8 cellular contexts compared by ENCODE assay signal in the genomic region with DNA sequence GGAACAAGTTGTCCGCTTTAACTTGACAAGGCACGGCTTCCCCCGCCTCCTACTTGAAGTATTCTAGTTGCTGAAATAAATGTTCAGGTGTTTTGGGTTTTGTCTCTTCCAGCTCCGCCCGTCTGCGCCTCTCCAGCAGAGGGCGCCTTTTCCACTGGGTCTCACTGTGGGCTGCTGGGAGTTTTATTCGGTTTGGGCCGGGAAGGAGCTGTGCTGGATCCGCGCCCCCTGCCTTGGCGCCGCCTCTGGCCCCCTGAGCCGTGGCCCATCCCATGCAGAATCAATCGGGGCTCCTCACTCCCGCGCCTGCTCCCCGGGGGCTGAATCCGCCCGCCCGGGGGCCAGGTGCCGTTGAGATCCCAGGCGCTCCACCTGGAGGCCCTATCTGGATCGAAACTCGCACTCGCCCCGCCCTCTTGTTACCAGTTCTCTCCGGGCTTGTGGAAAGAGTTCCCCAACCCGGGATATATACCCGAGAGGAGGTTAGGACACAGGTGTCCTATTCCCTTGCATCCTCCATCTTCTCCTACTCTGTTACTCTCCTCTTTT. TPM values are rescaled to one million over a fixed set of nuclear protein-coding genes. Genes with fewer than 3 reads are reported as not detected.
DNase-seq lines count a peak whose midpoint lies in the region; ATAC-seq and TF ChIP-seq lines count a peak whose summit lies in the region.

No MANE protein-coding gene starts in this region.

- H3K27ac ChIP-seq in Peyer's patch (no peak overlapping the region), rectal smooth muscle tissue (ENCODE audit: low read depth, low read length) (no peak overlapping the region)

- DNase-seq in NK-92 treated with Interleukin-12 subunit alpha and Interleukin-12 subunit beta, amount 100 ng/mL, for 24 hours (lab: John Stamatoyannopoulos, UW), result peak; percentile 5
- no peak for DNase-seq in NK-92 (lab: John Stamatoyannopoulos, UW; ENCODE audit: unreplicated experiment)
- DNase-seq in Peyer's patch, result peak; percentile 33 to 86 (median 85)
- peak; percentile 85 for DNase-seq in activated effector memory CD4-positive, alpha-beta T cell treated with anti-CD3 and anti-CD28 coated beads, Interleukin-2, amount 50 U/mL, for 16 hours
- DNase-seq in globus pallidus (ENCODE audit: low spot score), result peak; percentile 7
- no peak for DNase-seq in NCI-H510A (lab: John Stamatoyannopoulos, UW)

- no peaks in the 10 kb centered on the region for H3K9me3 ChIP-seq in Peyer's patch

- H3K36me3 ChIP-seq in Peyer's patch (no peaks in the 10 kb centered on the region), rectal smooth muscle tissue (ENCODE audit: control insufficient read depth, insufficient read depth, low read length) (no peaks in the 10 kb centered on the region)

- ATAC-seq in HG03432 (IDR thresholded peaks at IDR 0.05; ENCODE audit: unreplicated experiment), result peak; percentile 90

- peak; percentile 6 to 86 (median 71) for TF ChIP-seq CTCF in Peyer's patch (IDR thresholded peaks at IDR 0.05)

- TF ChIP-seq POLR2A in Peyer's patch (IDR thresholded peaks at IDR 0.05), result no peak

- no peak overlapping the region for H3K9ac ChIP-seq in rectal smooth muscle tissue (ENCODE audit: low read length)

- H3K4me3 ChIP-seq in Peyer's patch (peak overlapping the region in 3 of 4 donors; percentile 28 to 59 (median 54)), rectal smooth muscle tissue (ENCODE audit: low read length) (peak overlapping the region; percentile 53)

- H3K4me1 ChIP-seq in Peyer's patch, result no peaks in the 10 kb centered on the region
- no peaks in the 10 kb centered on the region for H3K4me1 ChIP-seq in rectal smooth muscle tissue (ENCODE audit: control insufficient read depth, insufficient read depth, low read length)

- no peaks in the 10 kb centered on the region for H3K27me3 ChIP-seq in Peyer's patch
- H3K27me3 ChIP-seq in rectal smooth muscle tissue (ENCODE audit: control insufficient read depth, insufficient read depth, low read length), result no peaks in the 10 kb centered on the region

RNA-seq across cellular contexts. Expression of a gene that starts 51.0 kb away (rescaled TPM):
- total RNA-seq in Peyer's patch, result 10 to 100 TPM in 1 of 4 donors, 1 to 10 TPM in 3; 2.5 to 29.7 (median 4.7) TPM

Comparison
In these comparisons a context has a peak if more than half of its experiments do, and no peak if none do; other contexts are left out.
1. DNase-seq: peak in NK-92 treated with Interleukin-12 subunit alpha and Interleukin-12 subunit beta, amount 100 ng/mL, for 24 hours (single experiment), Peyer's patch (3 of 3), activated effector memory CD4-positive, alpha-beta T cell treated with anti-CD3 and anti-CD28 coated beads, Interleukin-2, amount 50 U/mL, for 16 hours (single experiment) and globus pallidus (single experiment); none in NK-92 (single experiment) and NCI-H510A (single experiment).